11 cellular contexts compared by ENCODE assay signal in the genomic region with DNA sequence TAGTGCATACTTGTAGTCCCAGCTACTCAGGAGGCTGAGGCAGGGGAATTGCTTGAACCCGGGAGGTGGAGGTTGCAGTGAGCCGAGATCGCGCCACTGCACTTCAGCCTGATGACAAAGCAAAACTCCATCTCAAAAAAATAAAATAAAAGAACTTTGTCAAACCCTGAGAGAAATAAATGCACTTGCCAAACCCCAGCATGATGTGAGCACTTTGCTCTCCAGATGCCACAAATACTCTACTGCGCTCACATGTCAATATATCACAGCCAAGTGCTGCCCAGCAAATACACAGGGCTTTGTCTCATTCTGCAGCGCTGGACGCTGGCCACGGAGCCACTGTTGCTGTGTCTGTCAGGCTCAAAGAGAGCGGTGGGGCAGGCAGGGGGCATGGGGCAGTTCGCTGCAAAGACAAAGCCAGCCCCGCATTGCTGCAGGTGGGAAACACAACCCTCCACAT. TPM values are rescaled to one million over a fixed set of nuclear protein-coding genes. Genes with fewer than 3 reads are reported as not detected.
DNase-seq lines count a peak whose midpoint lies in the region; ATAC-seq and TF ChIP-seq lines count a peak whose summit lies in the region.
"Had no signal": no experiment of that assay in that cellular context is flagged by ENCODE, and none has a peak within 500 bp of the region (broad histone marks: within the 10 kb centered on the region; RNA-seq: fewer than 3 reads in every experiment).

No MANE protein-coding gene starts in this region.

- no peak for TF ChIP-seq EP300 in sigmoid colon (IDR thresholded peaks at IDR 0.05)

- peaks cover 3% of the 10 kb centered on the region for H3K4me1 Mint-ChIP-seq in activated naive CD8-positive, alpha-beta T cell treated with anti-CD3 and anti-CD28 coated beads, Interleukin-2, amount 50 U/mL, for 24 hours
- H3K4me1 Mint-ChIP-seq in activated CD4-positive, alpha-beta T cell treated with anti-CD3 and anti-CD28 coated beads, Interleukin-2, amount 10 ng/mL, durations not matched to agents 24 days and 14 days: peaks cover 7% of the 10 kb centered on the region

- peaks cover 19% of the 10 kb centered on the region for H3K27me3 Mint-ChIP-seq in activated naive CD8-positive, alpha-beta T cell treated with anti-CD3 and anti-CD28 coated beads, Interleukin-2, amount 50 U/mL, for 24 hours
- peaks cover 32% of the 10 kb centered on the region for H3K27me3 Mint-ChIP-seq in activated CD4-positive, alpha-beta T cell treated with anti-CD3 and anti-CD28 coated beads, Interleukin-2, amount 10 ng/mL, durations not matched to agents 24 days and 14 days

- DNase-seq in G401 (ENCODE audit: low spot score): peak; percentile 47
- DNase-seq in ascending aorta (ENCODE audit: low spot score in 2 of 2): no peak
- peak; percentile 88 to 94 for DNase-seq in hippocampal formation (lab: John Stamatoyannopoulos, UW)
- peak; percentile 80 for DNase-seq in sigmoid colon
- no peak for DNase-seq in activated CD4-positive, alpha-beta T cell treated with anti-CD3 and anti-CD28 coated beads, Interleukin-2, amount 50 U/mL, for 1 hour
- no peak for DNase-seq in activated naive CD8-positive, alpha-beta T cell treated with anti-CD3 and anti-CD28 coated beads, Interleukin-2, amount 50 U/mL, for 24 hours
- no peak for DNase-seq in activated CD4-positive, alpha-beta T cell treated with anti-CD3 and anti-CD28 coated beads, Interleukin-2, amount 10 ng/mL, durations not matched to agents 24 days and 14 days
- DNase-seq: activated CD4-positive, alpha-beta T cell treated with anti-CD3 and anti-CD28 coated beads for 4 hours; naive thymus-derived CD8-positive, alpha-beta T cell; NCI-H524 treated with DMSO at 0.1 percent for 48 hours had no signal

- peak overlapping the region in 1 of 2 donors; percentile 17 for H3K4me3 ChIP-seq in ascending aorta
- peak overlapping the region in 1 of 4 donors; percentile 5 for H3K4me3 ChIP-seq in sigmoid colon

- TF ChIP-seq CTCF in ascending aorta (IDR thresholded peaks at IDR 0.05) (no peak), sigmoid colon (IDR thresholded peaks at IDR 0.05) (no peak)

- H3K9me3 ChIP-seq in ascending aorta: no peaks in the 10 kb centered on the region
- H3K9me3 ChIP-seq in sigmoid colon: no peaks in the 10 kb centered on the region

- H3K27ac ChIP-seq in ascending aorta (peak overlapping the region; percentile 47 to 57), sigmoid colon (peak overlapping the region; percentile 80 to 89 (median 84))

- in situ Hi-C loops in G401 (cut with HindIII; ENCODE audit: low sequenced_read_pairs): loop anchor here (25.0 kb wide), 1 partner anchor 289 kb away; a partner anchor contains a TSS

- H3K4me1 ChIP-seq in ascending aorta (peaks cover 0 to 24% of the 10 kb centered on the region in 2 donors), sigmoid colon (peaks cover 0 to 71% (median 68%) of the 10 kb centered on the region in 4 donors)

- H3K27me3 ChIP-seq in ascending aorta (no peaks in the 10 kb centered on the region), sigmoid colon (no peaks in the 10 kb centered on the region)

- H3K9me3 Mint-ChIP-seq in activated naive CD8-positive, alpha-beta T cell treated with anti-CD3 and anti-CD28 coated beads, Interleukin-2, amount 50 U/mL, for 24 hours: no peaks in the 10 kb centered on the region
- H3K9me3 Mint-ChIP-seq in activated CD4-positive, alpha-beta T cell treated with anti-CD3 and anti-CD28 coated beads, Interleukin-2, amount 10 ng/mL, durations not matched to agents 24 days and 14 days: no peaks in the 10 kb centered on the region
- H3K9me3 Mint-ChIP-seq: naive thymus-derived CD8-positive, alpha-beta T cell had no signal

- H3K36me3 ChIP-seq in ascending aorta (no peaks in the 10 kb centered on the region), sigmoid colon (no peaks in the 10 kb centered on the region)

- TF ChIP-seq POLR2A in sigmoid colon (IDR thresholded peaks at IDR 0.05): no peak

- H3K4me3 Mint-ChIP-seq in activated naive CD8-positive, alpha-beta T cell treated with anti-CD3 and anti-CD28 coated beads, Interleukin-2, amount 50 U/mL, for 24 hours: no peak overlapping the region
- no peak overlapping the region for H3K4me3 Mint-ChIP-seq in activated CD4-positive, alpha-beta T cell treated with anti-CD3 and anti-CD28 coated beads, Interleukin-2, amount 10 ng/mL, durations not matched to agents 24 days and 14 days
- H3K4me3 Mint-ChIP-seq: naive thymus-derived CD8-positive, alpha-beta T cell had no signal

- WGBS in sigmoid colon, 2 donors: 88 to 90% methylated on average over 11 of the region's 11 CpGs

- no peak overlapping the region for H3K27ac Mint-ChIP-seq in activated naive CD8-positive, alpha-beta T cell treated with anti-CD3 and anti-CD28 coated beads, Interleukin-2, amount 50 U/mL, for 24 hours
- H3K27ac Mint-ChIP-seq in activated CD4-positive, alpha-beta T cell treated with anti-CD3 and anti-CD28 coated beads, Interleukin-2, amount 10 ng/mL, durations not matched to agents 24 days and 14 days: no peak overlapping the region

- no peak for ATAC-seq in activated CD4-positive, CD25-positive, alpha-beta regulatory T cell treated with anti-CD3 and anti-CD28 coated beads, Interleukin-2, amount 50 U/mL, for 24 hours
- no peak for ATAC-seq in activated naive CD8-positive, alpha-beta T cell treated with anti-CD3 and anti-CD28 coated beads, Interleukin-2, amount 50 U/mL, for 24 hours
- ATAC-seq: naive thymus-derived CD8-positive, alpha-beta T cell had no signal

- intact Hi-C loops in ascending aorta (cut with DNase I): no loop called here
- intact Hi-C loops in sigmoid colon (cut with DNase I): loop anchor here (5.0 kb wide), 1 partner anchor 79 kb away; no protein-coding TSS in a partner anchor
- intact Hi-C loops in activated CD4-positive, alpha-beta T cell treated with anti-CD3 and anti-CD28 coated beads, Interleukin-2, amount 10 ng/mL, durations not matched to agents 24 days and 14 days (cut with micrococcal nuclease): no loop called here

- H3K36me3 Mint-ChIP-seq in activated naive CD8-positive, alpha-beta T cell treated with anti-CD3 and anti-CD28 coated beads, Interleukin-2, amount 50 U/mL, for 24 hours (ENCODE audit: low read depth): no peaks in the 10 kb centered on the region
- H3K36me3 Mint-ChIP-seq in activated CD4-positive, alpha-beta T cell treated with anti-CD3 and anti-CD28 coated beads, Interleukin-2, amount 10 ng/mL, durations not matched to agents 24 days and 14 days (ENCODE audit: low read depth): no peaks in the 10 kb centered on the region
- H3K36me3 Mint-ChIP-seq: naive thymus-derived CD8-positive, alpha-beta T cell had no signal

RNA-seq across cellular contexts. Expression of a gene that starts 45.1 kb away (rescaled TPM):
- total RNA-seq in G401 (2014; rRNA removed; shearing (Covaris generic)): 161 and 197 TPM in 2 replicates
- total RNA-seq in ascending aorta (718 TPM), sigmoid colon (1,000 to 10,000 TPM in 2 of 4 donors, 100 to 1,000 TPM in 2; 751 to 1,294 (median 1,065) TPM)
- 100 to 1,000 TPM in 1 of 3 donors, 10 to 100 TPM in 2; 82.3 to 141 (median 85.5) TPM for polyA plus RNA-seq in sigmoid colon
- 88.8 and 91.5 TPM in 2 replicates for total RNA-seq in activated CD4-positive, alpha-beta T cell treated with anti-CD3 and anti-CD28 coated beads, Interleukin-2, amount 10 ng/mL, durations not matched to agents 24 days and 14 days

Comparison
In these comparisons a context has a peak if more than half of its experiments do, and no peak if none do; other contexts are left out.
1. DNase-seq: peak in G401 (single experiment), hippocampal formation (2 of 2) and sigmoid colon (single experiment); none in ascending aorta (0 of 2), activated CD4-positive, alpha-beta T cell treated with anti-CD3 and anti-CD28 coated beads, Interleukin-2, amount 50 U/mL, for 1 hour (single experiment), activated naive CD8-positive, alpha-beta T cell treated with anti-CD3 and anti-CD28 coated beads, Interleukin-2, amount 50 U/mL, for 24 hours (single experiment) and activated CD4-positive, alpha-beta T cell treated with anti-CD3 and anti-CD28 coated beads, Interleukin-2, amount 10 ng/mL, durations not matched to agents 24 days and 14 days (single experiment).